26 cellular contexts compared by ENCODE assay signal in the genomic region with DNA sequence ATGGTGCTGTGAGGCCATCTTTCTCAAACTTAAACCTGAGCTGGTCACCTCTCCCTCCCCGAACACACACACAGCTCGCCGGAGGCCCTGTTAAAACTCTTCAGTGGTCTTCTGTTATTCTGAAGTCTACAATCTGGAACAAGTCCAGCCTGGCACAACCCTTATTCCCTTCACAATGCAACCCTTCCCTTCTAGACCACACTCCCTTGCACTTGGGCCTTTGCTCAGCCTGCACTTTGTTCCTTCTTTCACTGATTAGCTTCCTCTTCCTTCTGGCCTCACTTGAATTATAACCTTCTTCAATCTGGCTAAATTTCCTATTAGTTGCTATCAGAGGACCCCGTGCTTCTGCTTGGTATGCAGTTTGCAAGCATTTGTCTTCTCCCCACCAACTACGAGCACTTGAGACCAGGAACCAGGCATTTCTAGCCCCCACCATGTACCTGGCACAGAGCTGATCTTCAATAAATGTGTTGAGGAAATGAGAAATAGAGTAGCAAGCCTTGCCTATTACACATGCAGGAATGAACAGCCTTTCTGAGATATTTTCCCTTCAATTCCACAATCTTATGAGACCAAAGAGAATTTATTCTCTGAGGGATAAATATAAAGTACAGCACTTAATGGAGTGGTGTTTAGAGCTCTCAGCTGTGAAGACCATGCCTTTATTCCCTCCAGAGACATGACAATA.
"Had no signal": no experiment of that assay in that cellular context is flagged by ENCODE, and none has a peak within 500 bp of the region (broad histone marks: within the 10 kb centered on the region; RNA-seq: fewer than 3 reads in every experiment).

No MANE protein-coding gene starts in this region.

- H3K36me3 Mint-ChIP-seq: activated CD8-positive, alpha-beta memory T cell treated with anti-CD3 and anti-CD28 coated beads, Interleukin-2, amount 10 ng/mL, durations not matched to agents 7 days and 5 days; activated naive CD4-positive, alpha-beta T cell treated with anti-CD3 and anti-CD28 coated beads, Interleukin-2, amount 10 ng/mL, durations not matched to agents 7 days and 5 days; naive thymus-derived CD4-positive, alpha-beta T cell had no signal

- ATAC-seq: activated CD8-positive, alpha-beta memory T cell treated with anti-CD3 and anti-CD28 coated beads, Interleukin-2, amount 10 ng/mL, durations not matched to agents 7 days and 5 days; activated CD8-positive, alpha-beta T cell treated with anti-CD3 and anti-CD28 coated beads for 36 hours; activated naive CD8-positive, alpha-beta T cell treated with anti-CD3 and anti-CD28 coated beads, Interleukin-2, amount 50 U/mL, for 24 hours; body of pancreas; foreskin keratinocyte; left lung; naive thymus-derived CD4-positive, alpha-beta T cell; psoas muscle; right cardiac atrium had no signal

- H3K4me1 ChIP-seq: body of pancreas, foreskin keratinocyte, left lung, psoas muscle, uterus had no signal

- H3K27ac Mint-ChIP-seq: activated CD4-positive, alpha-beta T cell treated with anti-CD3 and anti-CD28 coated beads, Interleukin-2, amount 10 ng/mL, durations not matched to agents 7 days and 5 days; activated CD8-positive, alpha-beta memory T cell treated with anti-CD3 and anti-CD28 coated beads, Interleukin-2, amount 10 ng/mL, durations not matched to agents 7 days and 5 days; activated CD8-positive, alpha-beta T cell treated with anti-CD3 and anti-CD28 coated beads for 36 hours; activated naive CD4-positive, alpha-beta T cell treated with anti-CD3 and anti-CD28 coated beads, Interleukin-2, amount 10 ng/mL, durations not matched to agents 7 days and 5 days; activated naive CD8-positive, alpha-beta T cell treated with anti-CD3 and anti-CD28 coated beads, Interleukin-2, amount 50 U/mL, for 24 hours; dendritic cell treated with granulocyte-macrophage colony-stimulating factor and Interleukin-4, amounts not matched to agents 40 ng/mL and 50 ng/mL, for 4 days; naive thymus-derived CD4-positive, alpha-beta T cell; stimulated activated naive CD8-positive, alpha-beta T cell treated with anti-CD3 and anti-CD28 coated beads, Interleukin-15, Interleukin-2, amounts not matched to agents 100 ng/mL and 50 ng/mL, for 24 hours; T-helper 1 cell treated with Interleukin-12 subunit alpha and Interleukin-12 subunit beta and Interleukin-4 antibody, amounts not matched to agents 30 μg/mL and 1 μg/mL, for 36 hours had no signal

- H3K4me3 Mint-ChIP-seq: activated CD4-positive, alpha-beta T cell treated with anti-CD3 and anti-CD28 coated beads, Interleukin-2, amount 10 ng/mL, durations not matched to agents 7 days and 5 days; activated CD8-positive, alpha-beta memory T cell treated with anti-CD3 and anti-CD28 coated beads, Interleukin-2, amount 10 ng/mL, durations not matched to agents 7 days and 5 days; activated CD8-positive, alpha-beta T cell treated with anti-CD3 and anti-CD28 coated beads for 36 hours; activated naive CD4-positive, alpha-beta T cell treated with anti-CD3 and anti-CD28 coated beads, Interleukin-2, amount 10 ng/mL, durations not matched to agents 7 days and 5 days; activated naive CD8-positive, alpha-beta T cell treated with anti-CD3 and anti-CD28 coated beads, Interleukin-2, amount 50 U/mL, for 24 hours; dendritic cell treated with granulocyte-macrophage colony-stimulating factor and Interleukin-4, amounts not matched to agents 40 ng/mL and 50 ng/mL, for 4 days; naive thymus-derived CD4-positive, alpha-beta T cell; stimulated activated naive CD8-positive, alpha-beta T cell treated with anti-CD3 and anti-CD28 coated beads, Interleukin-15, Interleukin-2, amounts not matched to agents 100 ng/mL and 50 ng/mL, for 24 hours; T-helper 1 cell treated with Interleukin-12 subunit alpha and Interleukin-12 subunit beta and Interleukin-4 antibody, amounts not matched to agents 30 μg/mL and 1 μg/mL, for 36 hours had no signal

- DNase-seq: activated CD4-positive, alpha-beta T cell treated with anti-CD3 and anti-CD28 coated beads, Interleukin-2, amount 10 ng/mL, durations not matched to agents 7 days and 5 days; activated CD4-positive, CD25-positive, alpha-beta regulatory T cell treated with anti-CD3 and anti-CD28 coated beads, Interleukin-2, amount 50 U/mL, for 72 hours; activated CD8-positive, alpha-beta memory T cell treated with anti-CD3 and anti-CD28 coated beads, Interleukin-2, amount 10 ng/mL, durations not matched to agents 7 days and 5 days; activated CD8-positive, alpha-beta T cell treated with anti-CD3 and anti-CD28 coated beads for 36 hours; activated effector memory CD4-positive, alpha-beta T cell treated with anti-CD3 and anti-CD28 coated beads, Interleukin-2, amount 50 U/mL, for 16 hours; activated naive CD4-positive, alpha-beta T cell treated with anti-CD3 and anti-CD28 coated beads, Interleukin-2, amount 10 ng/mL, durations not matched to agents 7 days and 5 days; activated naive CD8-positive, alpha-beta T cell treated with anti-CD3 and anti-CD28 coated beads, Interleukin-2, amount 50 U/mL, for 24 hours; activated T-cell treated with anti-CD3 and anti-CD28 coated beads for 4 hours; anterior cingulate cortex; body of pancreas; effector CD4-positive, alpha-beta T cell; foreskin keratinocyte; kidney; left lung; naive thymus-derived CD4-positive, alpha-beta T cell; psoas muscle; right cardiac atrium; stimulated activated CD4-positive, alpha-beta T cell treated with anti-CD3 and anti-CD28 coated beads, Interleukin-12 subunit alpha, Interleukin-12 subunit beta, amount 100 ng/mL, for 4 hours; stimulated activated CD4-positive, alpha-beta T cell treated with anti-CD3 and anti-CD28 coated beads, Interleukin-4, amount 100 ng/mL, for 4 hours; trophoblast cell; uterus; WERI-Rb-1 had no signal

- H3K4me3 ChIP-seq: body of pancreas, left lung, lung, psoas muscle, uterus had no signal

- H3K9me3 Mint-ChIP-seq: activated CD4-positive, alpha-beta T cell treated with anti-CD3 and anti-CD28 coated beads, Interleukin-2, amount 10 ng/mL, durations not matched to agents 7 days and 5 days; activated naive CD4-positive, alpha-beta T cell treated with anti-CD3 and anti-CD28 coated beads, Interleukin-2, amount 10 ng/mL, durations not matched to agents 7 days and 5 days; dendritic cell treated with granulocyte-macrophage colony-stimulating factor and Interleukin-4, amounts not matched to agents 40 ng/mL and 50 ng/mL, for 4 days; stimulated activated naive CD8-positive, alpha-beta T cell treated with anti-CD3 and anti-CD28 coated beads, Interleukin-15, Interleukin-2, amounts not matched to agents 100 ng/mL and 50 ng/mL, for 24 hours; T-helper 1 cell treated with Interleukin-12 subunit alpha and Interleukin-12 subunit beta and Interleukin-4 antibody, amounts not matched to agents 30 μg/mL and 1 μg/mL, for 36 hours had no signal

- H3K27me3 ChIP-seq: body of pancreas, foreskin keratinocyte, uterus had no signal

- H3K27me3 Mint-ChIP-seq: activated naive CD4-positive, alpha-beta T cell treated with anti-CD3 and anti-CD28 coated beads, Interleukin-2, amount 10 ng/mL, durations not matched to agents 7 days and 5 days had no signal

- H3K9me3 ChIP-seq: body of pancreas, left lung, psoas muscle, uterus had no signal

- H3K36me3 ChIP-seq: uterus, WERI-Rb-1 had no signal

- H3K27ac ChIP-seq: body of pancreas, foreskin keratinocyte, left lung, psoas muscle, uterus, WERI-Rb-1 had no signal

- H3K4me1 Mint-ChIP-seq: activated CD4-positive, alpha-beta T cell treated with anti-CD3 and anti-CD28 coated beads, Interleukin-2, amount 10 ng/mL, durations not matched to agents 7 days and 5 days; activated CD8-positive, alpha-beta memory T cell treated with anti-CD3 and anti-CD28 coated beads, Interleukin-2, amount 10 ng/mL, durations not matched to agents 7 days and 5 days; activated naive CD4-positive, alpha-beta T cell treated with anti-CD3 and anti-CD28 coated beads, Interleukin-2, amount 10 ng/mL, durations not matched to agents 7 days and 5 days; activated naive CD8-positive, alpha-beta T cell treated with anti-CD3 and anti-CD28 coated beads, Interleukin-2, amount 50 U/mL, for 24 hours; naive thymus-derived CD4-positive, alpha-beta T cell had no signal
